Comparison of ENCODE assay signal across 14 cellular contexts in the genomic region with DNA sequence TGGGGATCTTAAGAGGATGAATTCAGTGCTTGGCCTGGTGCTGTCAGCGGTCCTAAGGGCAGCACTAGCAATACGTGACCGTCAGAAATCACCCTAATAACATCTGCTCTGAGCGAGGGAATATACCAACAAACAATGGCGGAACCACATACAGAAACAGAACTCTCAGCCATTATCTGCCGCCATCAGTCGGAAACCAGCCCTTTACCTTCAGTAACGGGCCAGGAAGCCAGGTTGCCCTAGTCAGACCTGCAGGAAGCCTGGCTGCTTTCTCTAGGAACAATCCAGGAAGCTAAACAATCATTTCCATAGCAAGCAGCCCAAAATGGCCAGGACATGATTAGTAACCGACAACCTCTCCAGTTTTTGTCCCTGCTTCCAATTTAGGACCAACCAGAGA. TPM values are rescaled to one million over a fixed set of nuclear protein-coding genes. Genes with fewer than 3 reads are reported as not detected.
DNase-seq lines count a peak whose midpoint lies in the region; ATAC-seq and TF ChIP-seq lines count a peak whose summit lies in the region.
"Had no signal": no experiment of that assay in that cellular context is flagged by ENCODE, and none has a peak within 500 bp of the region (broad histone marks: within the 10 kb centered on the region; RNA-seq: fewer than 3 reads in every experiment).

No MANE protein-coding gene starts in this region.

- no peak overlapping the region; the same call in 1 of the 2 replicates for H3K27ac Mint-ChIP-seq in GM23338
- peak overlapping the region; percentile 75 for H3K27ac Mint-ChIP-seq in activated CD4-positive, alpha-beta memory T cell treated with anti-CD3 and anti-CD28 coated beads, Interleukin-2, amount 10 ng/mL, durations not matched to agents 7 days and 5 days

- POLR2A ChIA-PET in activated CD4-positive, alpha-beta memory T cell treated with anti-CD3 and anti-CD28 coated beads, Interleukin-2, amount 10 ng/mL, durations not matched to agents 7 days and 5 days (lab: Charles Lee), result interaction anchor here (0.9 to 3.2 kb wide), 4 partner anchors 11 to 19 kb away, joined by 3 to 16 read pairs (median 8); no protein-coding TSS in a partner anchor

- DNase-seq in GM23338 (ENCODE audit: low spot score), result no peak
- peak; percentile 35 for DNase-seq in activated CD4-positive, alpha-beta memory T cell treated with anti-CD3 and anti-CD28 coated beads, Interleukin-2, amount 10 ng/mL, durations not matched to agents 7 days and 5 days
- DNase-seq in NCI-H2081 (lab: John Stamatoyannopoulos, UW), result no peak
- DNase-seq in psoas muscle, result no peak
- no peak for DNase-seq in hypothalamus (lab: John Stamatoyannopoulos, UW)
- DNase-seq: activated CD4-positive, CD25-positive, alpha-beta regulatory T cell treated with anti-CD3 and anti-CD28 coated beads, Interleukin-2, amount 50 U/mL, for 72 hours; NCI-H446 treated with DMSO at 0.1 percent for 48 hours; uterus had no signal

- H3K4me3 ChIP-seq in GM23338 (no peak overlapping the region), iPS-20b (ENCODE audit: low read length) (peak overlapping the region; percentile 32; the same call in 1 of the 2 replicates), psoas muscle (no peak overlapping the region)
- H3K4me3 ChIP-seq: smooth muscle cell, uterus had no signal

- H3K9ac ChIP-seq in iPS-20b (ENCODE audit: low read depth, low read length), result no peak overlapping the region

- intact Hi-C loops in psoas muscle (cut with DNase I), result no loop called here

- peaks cover 18% of the 10 kb centered on the region for H3K27me3 Mint-ChIP-seq in GM23338 (ENCODE audit: insufficient read depth, low read depth, poor library complexity)
- H3K27me3 Mint-ChIP-seq in activated CD4-positive, alpha-beta memory T cell treated with anti-CD3 and anti-CD28 coated beads, Interleukin-2, amount 10 ng/mL, durations not matched to agents 7 days and 5 days, result no peaks in the 10 kb centered on the region

- peak overlapping the region; percentile 62 for H3K4me2 ChIP-seq in GM23338
- H3K4me2 ChIP-seq: smooth muscle cell had no signal

- ATAC-seq in GM23338, result no peak
- no peak for ATAC-seq in GM19395 (IDR thresholded peaks at IDR 0.05; ENCODE audit: unreplicated experiment)
- ATAC-seq in psoas muscle, result no peak
- ATAC-seq: Right ventricle myocardium inferior had no signal

- no peaks in the 10 kb centered on the region for H3F3A ChIP-seq in GM23338 (replicated peaks; ENCODE audit: low read depth)

- TF ChIP-seq CTCF in C4-2B (conservative IDR thresholded peaks at IDR 0.05) (no peak), GM23338 (conservative IDR thresholded peaks at IDR 0.05; ENCODE audit: low read depth in 2 of 2) (no peak), psoas muscle (IDR thresholded peaks at IDR 0.05) (no peak)

- no peak overlapping the region for H2AFZ ChIP-seq in GM23338

- CTCF ChIA-PET in activated CD4-positive, alpha-beta memory T cell treated with anti-CD3 and anti-CD28 coated beads, Interleukin-2, amount 10 ng/mL, durations not matched to agents 7 days and 5 days (lab: Charles Lee), result interaction anchor here (1.4 to 3.5 kb wide), 2 partner anchors 31 to 71 kb away, joined by 8 to 18 read pairs; no protein-coding TSS in a partner anchor

- H3K9me3 Mint-ChIP-seq in GM23338, result no peaks in the 10 kb centered on the region
- no peaks in the 10 kb centered on the region for H3K9me3 Mint-ChIP-seq in activated CD4-positive, alpha-beta memory T cell treated with anti-CD3 and anti-CD28 coated beads, Interleukin-2, amount 10 ng/mL, durations not matched to agents 7 days and 5 days

- WGBS in psoas muscle, 3 donors, result 79 to 85% (median 81%) methylated on average over 9 of the region's 9 CpGs

- H3K4me1 ChIP-seq in GM23338 (ENCODE audit: insufficient read depth), result peaks cover 38% of the 10 kb centered on the region
- peaks cover 29% of the 10 kb centered on the region for H3K4me1 ChIP-seq in iPS-20b (ENCODE audit: insufficient read depth, low read length)
- no peaks in the 10 kb centered on the region for H3K4me1 ChIP-seq in psoas muscle

- H3K36me3 Mint-ChIP-seq in GM23338 (ENCODE audit: low read depth), result peaks cover 48% of the 10 kb centered on the region
- peaks cover 89% of the 10 kb centered on the region for H3K36me3 Mint-ChIP-seq in activated CD4-positive, alpha-beta memory T cell treated with anti-CD3 and anti-CD28 coated beads, Interleukin-2, amount 10 ng/mL, durations not matched to agents 7 days and 5 days (ENCODE audit: low read depth)

- peaks cover 64% of the 10 kb centered on the region for H3K4me1 Mint-ChIP-seq in GM23338
- peaks cover 78% of the 10 kb centered on the region for H3K4me1 Mint-ChIP-seq in activated CD4-positive, alpha-beta memory T cell treated with anti-CD3 and anti-CD28 coated beads, Interleukin-2, amount 10 ng/mL, durations not matched to agents 7 days and 5 days

- H3K79me2 ChIP-seq in GM23338 (replicated peaks; ENCODE audit: insufficient read depth), result peaks cover 100% of the 10 kb centered on the region

- peak overlapping the region; percentile 1; the same call in 1 of the 3 replicates for H3K4me3 Mint-ChIP-seq in GM23338
- H3K4me3 Mint-ChIP-seq in activated CD4-positive, alpha-beta memory T cell treated with anti-CD3 and anti-CD28 coated beads, Interleukin-2, amount 10 ng/mL, durations not matched to agents 7 days and 5 days, result peak overlapping the region; percentile 30

- H3K27ac ChIP-seq in C4-2B (peak overlapping the region; percentile 6; the same call in 1 of the 2 replicates), GM23338 (ENCODE audit: low read depth) (peak overlapping the region; percentile 39; the same call in 1 of the 2 replicates), iPS-20b (ENCODE audit: low read length) (no peak overlapping the region), psoas muscle (no peak overlapping the region)
- H3K27ac ChIP-seq: uterus had no signal

- H3K9me3 ChIP-seq in iPS-20b (ENCODE audit: insufficient read depth, low read depth, low read length) (no peaks in the 10 kb centered on the region), psoas muscle (no peaks in the 10 kb centered on the region)
- H3K9me3 ChIP-seq: uterus had no signal

- H3K27me3 ChIP-seq in GM23338 (ENCODE audit: insufficient read depth), result no peaks in the 10 kb centered on the region
- H3K27me3 ChIP-seq in iPS-20b (ENCODE audit: insufficient read depth, low read length), result no peaks in the 10 kb centered on the region
- H3K27me3 ChIP-seq in psoas muscle (ENCODE audit: insufficient read depth in 3 of 3, low read length in 2 of 3), result no peaks in the 10 kb centered on the region
- H3K27me3 ChIP-seq: uterus had no signal

- no peaks in the 10 kb centered on the region for H3K9me2 ChIP-seq in GM23338 (ENCODE audit: insufficient read depth)

- peaks cover 78% of the 10 kb centered on the region for H4K20me1 ChIP-seq in GM23338 (replicated peaks; ENCODE audit: insufficient read depth)

- H3K36me3 ChIP-seq in GM23338 (ENCODE audit: insufficient read depth) (peaks cover under 1% of the 10 kb centered on the region; the same call in 1 of the 2 replicates), iPS-20b (ENCODE audit: insufficient read depth, low read depth, low read length) (peaks cover 39% of the 10 kb centered on the region), psoas muscle (ENCODE audit: insufficient read depth in 1 of 2, low read depth in 1 of 2) (peaks cover 0 to 14% of the 10 kb centered on the region in 2 donors)
- H3K36me3 ChIP-seq: uterus had no signal

TF ChIP-seq in GM23338, 12 proteins besides CTCF, POLR2A, EP300 and RAD21 (continues in another document):
- TF ChIP-seq, protein P1, sequence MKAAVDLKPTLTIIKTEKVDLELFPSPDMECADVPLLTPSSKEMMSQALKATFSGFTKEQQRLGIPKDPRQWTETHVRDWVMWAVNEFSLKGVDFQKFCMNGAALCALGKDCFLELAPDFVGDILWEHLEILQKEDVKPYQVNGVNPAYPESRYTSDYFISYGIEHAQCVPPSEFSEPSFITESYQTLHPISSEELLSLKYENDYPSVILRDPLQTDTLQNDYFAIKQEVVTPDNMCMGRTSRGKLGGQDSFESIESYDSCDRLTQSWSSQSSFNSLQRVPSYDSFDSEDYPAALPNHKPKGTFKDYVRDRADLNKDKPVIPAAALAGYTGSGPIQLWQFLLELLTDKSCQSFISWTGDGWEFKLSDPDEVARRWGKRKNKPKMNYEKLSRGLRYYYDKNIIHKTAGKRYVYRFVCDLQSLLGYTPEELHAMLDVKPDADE (IDR thresholded peaks at IDR 0.05), result no peak

RNA-seq across cellular contexts. Expression of gene CDCA4, which starts 5.6 kb away (rescaled TPM):
- 62.4 and 70.7 TPM in 2 replicates for total RNA-seq in GM23338 (2014; rRNA removed; shearing (Covaris generic))
- polyA plus RNA-seq in GM23338 (2016; fragmentation: Nextera tagmentation; extraction: Ambion mirVana) (32.6 and 37.1 TPM in 2 replicates), psoas muscle (1 to 10 TPM; 1.3 to 3.3 (median 2.1) TPM)
- total RNA-seq in activated CD4-positive, alpha-beta memory T cell treated with anti-CD3 and anti-CD28 coated beads, Interleukin-2, amount 10 ng/mL, durations not matched to agents 7 days and 5 days, result 10 to 100 TPM; 57.1 to 57.5 TPM
- 1 to 10 TPM in 2 of 4 donors, under 1 TPM in 2; 0.79 to 1.8 (median 1.1) TPM for total RNA-seq in psoas muscle

RNA-seq across cellular contexts. Expression of gene CLBA1, which starts 29.7 kb away (rescaled TPM):
- total RNA-seq in GM23338 (2014; rRNA removed; shearing (Covaris generic)), result 1.8 and 4.9 TPM in 2 replicates
- polyA plus RNA-seq in GM23338 (2016; fragmentation: Nextera tagmentation; extraction: Ambion mirVana), result 1.6 and 1.7 TPM in 2 replicates
- under 1 TPM; 0.38 to 0.68 TPM for total RNA-seq in activated CD4-positive, alpha-beta memory T cell treated with anti-CD3 and anti-CD28 coated beads, Interleukin-2, amount 10 ng/mL, durations not matched to agents 7 days and 5 days
- 1 to 10 TPM; 1.3 to 2.2 (median 1.6) TPM for total RNA-seq in psoas muscle
- 1 to 10 TPM; 1.7 to 6.8 (median 6.1) TPM for polyA plus RNA-seq in psoas muscle

RNA-seq across cellular contexts. Expression of gene AHNAK2, which starts 37.1 kb away (rescaled TPM):
- total RNA-seq in GM23338 (2014; rRNA removed; shearing (Covaris generic)), result 2.6 TPM in 2 replicates
- polyA plus RNA-seq in GM23338 (2016; fragmentation: Nextera tagmentation; extraction: Ambion mirVana), result 1.1 and 1.6 TPM in 2 replicates
- not detected for total RNA-seq in activated CD4-positive, alpha-beta memory T cell treated with anti-CD3 and anti-CD28 coated beads, Interleukin-2, amount 10 ng/mL, durations not matched to agents 7 days and 5 days
- 1 to 10 TPM; 1.3 to 4.7 (median 3.4) TPM for total RNA-seq in psoas muscle
- 1 to 10 TPM in 1 of 3 donors, under 1 TPM in 2; 0.69 to 2.0 (median 0.75) TPM for polyA plus RNA-seq in psoas muscle

RNA-seq across cellular contexts. Expression of gene GPR132, which starts 50.0 kb away (rescaled TPM):
- 0.14 TPM in 1 of 2 replicates, not detected in the other for total RNA-seq in GM23338 (2014; rRNA removed; shearing (Covaris generic))
- polyA plus RNA-seq in GM23338 (2016; fragmentation: Nextera tagmentation; extraction: Ambion mirVana), result 0.09 TPM in 1 of 2 replicates, not detected in the other
- 10 to 100 TPM; 51.2 to 51.4 TPM for total RNA-seq in activated CD4-positive, alpha-beta memory T cell treated with anti-CD3 and anti-CD28 coated beads, Interleukin-2, amount 10 ng/mL, durations not matched to agents 7 days and 5 days
- under 1 TPM; 0.34 to 0.60 (median 0.41) TPM for total RNA-seq in psoas muscle
- polyA plus RNA-seq in psoas muscle, result under 1 TPM; 0.08 to 0.14 (median 0.13) TPM
- total RNA-seq: M059J had no signal

Comparison
In these comparisons a context has a peak if more than half of its experiments do, and no peak if none do; other contexts are left out.
1. H3K27ac ChIP-seq: peak in C4-2B (single experiment) and GM23338 (single experiment); none in iPS-20b (single experiment) and psoas muscle (single experiment).
2. RNA of gene CDCA4, which starts 5.6 kb away (total RNA-seq): 62.4 to 70.7 TPM in GM23338 and 57.1 to 57.5 TPM in activated CD4-positive, alpha-beta memory T cell treated with anti-CD3 and anti-CD28 coated beads, Interleukin-2, amount 10 ng/mL, durations not matched to agents 7 days and 5 days; 0.79 to 1.8 TPM in psoas muscle; every median in the first group is over 10 times any median in the second.